ENCODE assay signal across 20 cellular contexts in the genomic region with DNA sequence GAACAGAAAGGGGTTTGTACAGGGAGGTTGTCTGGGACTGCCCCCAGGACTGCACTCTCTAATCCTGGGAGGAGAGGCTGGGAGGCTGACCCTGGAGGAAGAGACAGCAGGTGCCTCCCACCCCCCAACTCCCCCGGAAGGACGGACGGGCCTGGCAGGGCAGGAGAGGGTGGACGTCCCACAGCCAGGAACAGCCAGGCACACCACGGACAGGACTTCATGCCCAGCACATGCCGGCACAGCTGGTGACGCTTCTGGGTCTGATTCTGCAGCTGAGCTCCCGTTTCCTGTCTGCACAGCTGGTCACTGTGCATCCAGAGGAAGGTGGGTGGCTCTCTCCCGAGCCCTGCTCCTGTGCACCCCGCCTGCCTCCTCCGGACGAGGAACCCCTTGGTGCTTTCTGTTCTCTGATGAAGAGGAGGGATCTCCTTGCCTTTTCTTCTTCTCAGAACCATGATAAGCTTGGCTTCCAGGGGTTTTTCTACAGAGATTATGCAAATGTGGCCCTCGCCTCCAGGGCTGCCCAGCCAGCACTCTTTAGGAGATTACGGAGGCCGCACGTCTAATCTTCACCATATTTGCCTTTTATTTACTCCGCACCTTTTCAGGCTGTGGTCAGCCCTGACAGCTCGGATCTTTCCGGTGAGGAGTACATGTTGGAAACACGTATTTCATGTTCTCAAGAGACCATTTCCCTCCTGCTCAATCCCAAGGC.
"Had no signal": no experiment of that assay in that cellular context is flagged by ENCODE, and none has a peak within 500 bp of the region (broad histone marks: within the 10 kb centered on the region; RNA-seq: fewer than 3 reads in every experiment).

No MANE protein-coding gene starts in this region.

- H3K4me1 ChIP-seq: breast epithelium, esophagus muscularis mucosa, lower lobe of right lung, sigmoid colon had no signal

- H3K4me3 ChIP-seq: breast epithelium, esophagus muscularis mucosa, lower lobe of right lung, sigmoid colon, upper lobe of left lung had no signal

- H3K27ac ChIP-seq: breast epithelium, esophagus muscularis mucosa, lower lobe of right lung, sigmoid colon, upper lobe of left lung had no signal

- H3K36me3 ChIP-seq: breast epithelium, esophagus muscularis mucosa, lower lobe of right lung, sigmoid colon, upper lobe of left lung had no signal

- H3K9me3 ChIP-seq: breast epithelium, esophagus muscularis mucosa, lower lobe of right lung, sigmoid colon, upper lobe of left lung had no signal

- H3K27me3 ChIP-seq: sigmoid colon, upper lobe of left lung had no signal

- DNase-seq: activated CD4-positive, alpha-beta memory T cell treated with anti-CD3 and anti-CD28 coated beads for 36 hours; activated CD4-positive, alpha-beta T cell treated with anti-CD3 and anti-CD28 coated beads for 4 hours; activated CD4-positive, CD25-positive, alpha-beta regulatory T cell; activated naive CD4-positive, alpha-beta T cell treated with Interleukin-2 at 50 U/mL for 16 hours; activated naive CD8-positive, alpha-beta T cell treated with anti-CD3 and anti-CD28 coated beads for 36 hours; activated T-cell treated with anti-CD3 and anti-CD28 coated beads, Interleukin-2, amount 50 U/mL, for 48 hours; islet precursor cell; lower lobe of right lung; naive thymus-derived CD4-positive, alpha-beta T cell; retina; sigmoid colon; stimulated activated CD4-positive, alpha-beta T cell treated with anti-CD3 and anti-CD28 coated beads, Interleukin-2, amount 100 ng/mL, for 48 hours; stimulated activated naive CD4-positive, alpha-beta T cell; T-helper 9 cell had no signal

- FAIRE-seq: astrocyte, colon, frontal cortex had no signal

- ATAC-seq: lower lobe of right lung; naive thymus-derived CD4-positive, alpha-beta T cell had no signal
